8 cellular contexts compared by ENCODE assay signal in genomic region chr19:15280915-15281683, GRCh38. TPM values are rescaled to one million over a fixed set of nuclear protein-coding genes. Genes with fewer than 3 reads are reported as not detected.
DNase-seq lines count a peak whose midpoint lies in the region; ATAC-seq and TF ChIP-seq lines count a peak whose summit lies in the region.

No MANE protein-coding gene starts in this region.

- POLR2A ChIA-PET in naive thymus-derived CD4-positive, alpha-beta T cell (lab: Charles Lee): interaction anchor here (0.9 kb wide), 1 partner anchor 98 kb away, joined by 3 read pairs; the partner anchor contains the start of gene AKAP8

- peaks cover 3% of the 10 kb centered on the region for H3K36me3 Mint-ChIP-seq in CD4-positive, CD25-positive, alpha-beta regulatory T cell
- peaks cover 0 to 5% (median 0%) of the 10 kb centered on the region in 5 donors for H3K36me3 Mint-ChIP-seq in naive thymus-derived CD4-positive, alpha-beta T cell

- H3K27me3 ChIP-seq in CD4-positive, CD25-positive, alpha-beta regulatory T cell (ENCODE audit: control insufficient read depth, insufficient read depth, low read length): no peaks in the 10 kb centered on the region
- H3K27me3 ChIP-seq in esophagus muscularis mucosa: no peaks in the 10 kb centered on the region
- H3K27me3 ChIP-seq in naive thymus-derived CD4-positive, alpha-beta T cell (ENCODE audit: control insufficient read depth in 2 of 2, insufficient read depth in 2 of 2, low read length in 2 of 2): no peaks in the 10 kb centered on the region

- H3K4me1 Mint-ChIP-seq in CD4-positive, CD25-positive, alpha-beta regulatory T cell: peaks cover 18 to 96% (median 70%) of the 10 kb centered on the region in 4 donors
- H3K4me1 Mint-ChIP-seq in naive thymus-derived CD4-positive, alpha-beta T cell: peaks cover 72 to 97% (median 90%) of the 10 kb centered on the region in 7 donors

- TF ChIP-seq CTCF in LNCAP (IDR thresholded peaks at IDR 0.05) (0 out of 2 replicates have a peak, but pooled peaks have one; percentile 21), esophagus muscularis mucosa (IDR thresholded peaks at IDR 0.05) (peak in 1 of 3 experiments; percentile 28)

- no peaks in the 10 kb centered on the region for H3K9me3 Mint-ChIP-seq in CD4-positive, CD25-positive, alpha-beta regulatory T cell
- H3K9me3 Mint-ChIP-seq in naive thymus-derived CD4-positive, alpha-beta T cell: no peaks in the 10 kb centered on the region

- CTCF ChIA-PET in naive thymus-derived CD4-positive, alpha-beta T cell (lab: Charles Lee): no interaction called here

- no peak overlapping the region for H3K9ac ChIP-seq in SK-N-MC (ENCODE audit: insufficient read length)

- no peak for ATAC-seq in CD4-positive, CD25-positive, alpha-beta regulatory T cell (ENCODE audit: low read depth in 2 of 2)
- peak; percentile 28 for ATAC-seq in naive thymus-derived CD4-positive, alpha-beta T cell
- ATAC-seq in GM19351 (IDR thresholded peaks at IDR 0.05; ENCODE audit: unreplicated experiment) (no peak), GM18520 (IDR thresholded peaks at IDR 0.05; ENCODE audit: unreplicated experiment) (no peak)

- H3K27me3 Mint-ChIP-seq in CD4-positive, CD25-positive, alpha-beta regulatory T cell: no peaks in the 10 kb centered on the region
- H3K27me3 Mint-ChIP-seq in naive thymus-derived CD4-positive, alpha-beta T cell: no peaks in the 10 kb centered on the region

- intact Hi-C loops in esophagus muscularis mucosa (cut with DNase I): loop anchor here (5.0 kb wide), 1 partner anchor 41 kb away; no protein-coding TSS in a partner anchor
- intact Hi-C loops in naive thymus-derived CD4-positive, alpha-beta T cell (cut with micrococcal nuclease): no loop called here

- peaks cover 7% of the 10 kb centered on the region for H3K36me3 ChIP-seq in CD4-positive, CD25-positive, alpha-beta regulatory T cell (ENCODE audit: control insufficient read depth, insufficient read depth, low read length)
- no peaks in the 10 kb centered on the region for H3K36me3 ChIP-seq in SK-N-MC (ENCODE audit: insufficient read depth, low read length)
- H3K36me3 ChIP-seq in esophagus muscularis mucosa: no peaks in the 10 kb centered on the region
- H3K36me3 ChIP-seq in naive thymus-derived CD4-positive, alpha-beta T cell (ENCODE audit: control insufficient read depth in 2 of 3, insufficient read depth in 3 of 3, low read length in 3 of 3): no peaks in the 10 kb centered on the region

- no peak for TF ChIP-seq POLR2A in esophagus muscularis mucosa (IDR thresholded peaks at IDR 0.05; ENCODE audit: low read depth)

- DNase-seq in CD4-positive, CD25-positive, alpha-beta regulatory T cell: no peak
- DNase-seq in SK-N-MC (ENCODE audit: low read depth, low spot score): no peak
- peak; percentile 97 for DNase-seq in esophagus muscularis mucosa (ENCODE audit: extremely low spot score)
- DNase-seq in naive thymus-derived CD4-positive, alpha-beta T cell: no peak
- DNase-seq in stimulated activated CD4-positive, alpha-beta T cell treated with anti-CD3 and anti-CD28 coated beads, Interleukin-1b, Interleukin-23, amount 100 ng/mL, for 48 hours: no peak

- peak overlapping the region; percentile 8 for H3K27ac ChIP-seq in CD4-positive, CD25-positive, alpha-beta regulatory T cell (ENCODE audit: insufficient read depth, low read length, poor library complexity, severe bottlenecking)
- H3K27ac ChIP-seq in SK-N-MC (peak overlapping the region; percentile 73), esophagus muscularis mucosa (replicated peaks in 1 of 4) (peak overlapping the region; percentile 68 to 84 (median 80))
- no peak overlapping the region for H3K27ac ChIP-seq in naive thymus-derived CD4-positive, alpha-beta T cell (ENCODE audit: low read depth, low read length)

- peaks cover 82% of the 10 kb centered on the region for H3K4me1 ChIP-seq in CD4-positive, CD25-positive, alpha-beta regulatory T cell (ENCODE audit: control insufficient read depth, insufficient read depth, low read length, poor library complexity, severe bottlenecking)
- peaks cover 97 to 100% (median 100%) of the 10 kb centered on the region in 4 donors for H3K4me1 ChIP-seq in esophagus muscularis mucosa
- H3K4me1 ChIP-seq in naive thymus-derived CD4-positive, alpha-beta T cell (ENCODE audit: control insufficient read depth in 2 of 2, insufficient read depth in 2 of 2, low read length in 2 of 2): peaks cover 67 to 80% of the 10 kb centered on the region in 2 donors

- H3K27ac Mint-ChIP-seq in CD4-positive, CD25-positive, alpha-beta regulatory T cell: peak overlapping the region; percentile 57 to 91 (median 85)
- H3K27ac Mint-ChIP-seq in naive thymus-derived CD4-positive, alpha-beta T cell: peak overlapping the region; percentile 35 to 89 (median 82)

- no peak for TF ChIP-seq EP300 in esophagus muscularis mucosa (IDR thresholded peaks at IDR 0.05)

- 4% methylated on average over 10 of the region's 12 CpGs for WGBS in esophagus muscularis mucosa

- peak overlapping the region in 3 of 4 donors; percentile 3 to 44 (median 16) for H3K4me3 Mint-ChIP-seq in CD4-positive, CD25-positive, alpha-beta regulatory T cell
- H3K4me3 Mint-ChIP-seq in naive thymus-derived CD4-positive, alpha-beta T cell: peak overlapping the region in 8 of 10 donors; percentile 2 to 73 (median 50)

- H3K9me3 ChIP-seq in CD4-positive, CD25-positive, alpha-beta regulatory T cell (ENCODE audit: control insufficient read depth in 2 of 2, low read length in 2 of 2): no peaks in the 10 kb centered on the region
- H3K9me3 ChIP-seq in SK-N-MC (ENCODE audit: low read depth, low read length) (no peaks in the 10 kb centered on the region), esophagus muscularis mucosa (no peaks in the 10 kb centered on the region)
- no peaks in the 10 kb centered on the region for H3K9me3 ChIP-seq in naive thymus-derived CD4-positive, alpha-beta T cell (ENCODE audit: control insufficient read depth in 2 of 3, low read length in 3 of 3)

- H3K4me3 ChIP-seq in CD4-positive, CD25-positive, alpha-beta regulatory T cell (ENCODE audit: low read depth, low read length): no peak overlapping the region
- H3K4me3 ChIP-seq in SK-N-MC (peak overlapping the region; percentile 44), esophagus muscularis mucosa (peak overlapping the region in 2 of 4 donors; percentile 2)
- no peak overlapping the region for H3K4me3 ChIP-seq in naive thymus-derived CD4-positive, alpha-beta T cell (ENCODE audit: low read length)

RNA-seq across cellular contexts. Expression of gene EPHX3, which starts 48.9 kb away (rescaled TPM):
- 0.22 TPM for total RNA-seq in CD4-positive, CD25-positive, alpha-beta regulatory T cell
- polyA plus RNA-seq in CD4-positive, CD25-positive, alpha-beta regulatory T cell: not detected
- total RNA-seq in esophagus muscularis mucosa: 1 to 10 TPM in 1 of 4 donors, not detected in 3; 1.6 TPM
- total RNA-seq in naive thymus-derived CD4-positive, alpha-beta T cell: under 1 TPM in 2 of 5 experiments, not detected in 3; 0.32 to 0.42 TPM
- not detected for polyA plus RNA-seq in naive thymus-derived CD4-positive, alpha-beta T cell

RNA-seq across cellular contexts. Expression of gene BRD4, which starts 51.2 kb away (rescaled TPM):
- 168 TPM for total RNA-seq in CD4-positive, CD25-positive, alpha-beta regulatory T cell
- 10 to 100 TPM in 1 of 4 donors, 1 to 10 TPM in 3; 6.6 to 12.4 (median 9.3) TPM for polyA plus RNA-seq in CD4-positive, CD25-positive, alpha-beta regulatory T cell
- 10 to 100 TPM; 34.1 to 48.1 (median 37.5) TPM for total RNA-seq in esophagus muscularis mucosa
- total RNA-seq in naive thymus-derived CD4-positive, alpha-beta T cell: 100 to 1,000 TPM; 104 to 168 (median 128) TPM
- 10 to 100 TPM; 10.5 to 19.8 TPM for polyA plus RNA-seq in naive thymus-derived CD4-positive, alpha-beta T cell
